23 cellular contexts compared by ENCODE assay signal in genomic region chr12:121217066-121217465, GRCh38. TPM values are rescaled to one million over a fixed set of nuclear protein-coding genes. Genes with fewer than 3 reads are reported as not detected.
DNase-seq lines count a peak whose midpoint lies in the region; ATAC-seq and TF ChIP-seq lines count a peak whose summit lies in the region.
"Had no signal": no experiment of that assay in that cellular context is flagged by ENCODE, and none has a peak within 500 bp of the region (broad histone marks: within the 10 kb centered on the region; RNA-seq: fewer than 3 reads in every experiment).

No MANE protein-coding gene starts in this region.

- H3K4me3 ChIP-seq in Peyer's patch: peak overlapping the region in 2 of 4 donors; percentile 20 to 24
- H3K4me3 ChIP-seq in vagina: no peak overlapping the region
- H3K4me3 ChIP-seq: BLaER1 treated with 17β-estradiol and CSF1 and Interleukin-3, amounts not matched to agents 10 nM and 100 nM; esophagus squamous epithelium; PC-9; right atrium auricular region; uterus had no signal

- peak overlapping the region; percentile 5 for H3K27ac Mint-ChIP-seq in activated CD4-positive, alpha-beta T cell treated with anti-CD3 and anti-CD28 coated beads, Interleukin-2, amount 10 ng/mL, durations not matched to agents 7 days and 5 days

- no peaks in the 10 kb centered on the region for H3K9me3 ChIP-seq in Peyer's patch
- H3K9me3 ChIP-seq in vagina: no peaks in the 10 kb centered on the region
- H3K9me3 ChIP-seq: BLaER1 treated with 17β-estradiol and CSF1 and Interleukin-3, amounts not matched to agents 10 nM and 100 nM; esophagus squamous epithelium; right atrium auricular region; uterus had no signal

- H3K27ac ChIP-seq in Peyer's patch: peak overlapping the region in 3 of 4 donors; percentile 72 to 95 (median 93)
- H3K27ac ChIP-seq in vagina: no peak overlapping the region
- H3K27ac ChIP-seq: esophagus squamous epithelium, PC-9, right atrium auricular region, uterus had no signal

- no peak for TF ChIP-seq CTCF in Peyer's patch (IDR thresholded peaks at IDR 0.05)
- TF ChIP-seq CTCF in vagina (IDR thresholded peaks at IDR 0.05): no peak

- H3K4me3 Mint-ChIP-seq in activated CD4-positive, alpha-beta T cell treated with anti-CD3 and anti-CD28 coated beads, Interleukin-2, amount 10 ng/mL, durations not matched to agents 7 days and 5 days: no peak overlapping the region
- H3K4me3 Mint-ChIP-seq: effector memory CD8-positive, alpha-beta T cell had no signal

- TF ChIP-seq POLR2A in Peyer's patch (IDR thresholded peaks at IDR 0.05) (peak in 1 of 2 donors; percentile 69), vagina (IDR thresholded peaks at IDR 0.05) (no peak)

- H3K4me1 ChIP-seq in Peyer's patch (peaks cover 0 to 45% (median 9%) of the 10 kb centered on the region in 4 donors), vagina (peaks cover 10% of the 10 kb centered on the region)

- H3K27me3 Mint-ChIP-seq in activated CD4-positive, alpha-beta T cell treated with anti-CD3 and anti-CD28 coated beads, Interleukin-2, amount 10 ng/mL, durations not matched to agents 7 days and 5 days: no peaks in the 10 kb centered on the region
- H3K27me3 Mint-ChIP-seq: effector memory CD8-positive, alpha-beta T cell had no signal

- H3K9me3 Mint-ChIP-seq in activated CD4-positive, alpha-beta T cell treated with anti-CD3 and anti-CD28 coated beads, Interleukin-2, amount 10 ng/mL, durations not matched to agents 7 days and 5 days: no peaks in the 10 kb centered on the region
- H3K9me3 Mint-ChIP-seq: activated naive CD4-positive, alpha-beta T cell treated with anti-CD3 and anti-CD28 coated beads, Interleukin-2, amount 50 U/mL, for 72 hours; effector memory CD8-positive, alpha-beta T cell had no signal

- intact Hi-C loops in vagina (cut with DNase I): no loop called here

- peaks cover 56% of the 10 kb centered on the region for H3K4me1 Mint-ChIP-seq in activated CD4-positive, alpha-beta T cell treated with anti-CD3 and anti-CD28 coated beads, Interleukin-2, amount 10 ng/mL, durations not matched to agents 7 days and 5 days

- CTCF ChIA-PET in activated CD4-positive, alpha-beta T cell treated with anti-CD3 and anti-CD28 coated beads, Interleukin-2, amount 10 ng/mL, durations not matched to agents 7 days and 5 days (lab: Charles Lee): interaction anchor here (2.2 kb wide), 1 partner anchor 23 kb away, joined by 5 read pairs; no protein-coding TSS in a partner anchor

- H3K36me3 ChIP-seq in Peyer's patch (peaks cover 0 to 19% (median 0%) of the 10 kb centered on the region in 3 donors), vagina (no peaks in the 10 kb centered on the region)
- H3K36me3 ChIP-seq: uterus had no signal

- peaks cover 57% of the 10 kb centered on the region for H3K36me3 Mint-ChIP-seq in activated CD4-positive, alpha-beta T cell treated with anti-CD3 and anti-CD28 coated beads, Interleukin-2, amount 10 ng/mL, durations not matched to agents 7 days and 5 days (ENCODE audit: low read depth)

- H3K27me3 ChIP-seq in Peyer's patch: no peaks in the 10 kb centered on the region
- H3K27me3 ChIP-seq in vagina: no peaks in the 10 kb centered on the region
- H3K27me3 ChIP-seq: BLaER1 treated with 17β-estradiol and CSF1 and Interleukin-3, amounts not matched to agents 10 nM and 100 nM; esophagus squamous epithelium; right atrium auricular region; uterus had no signal

- ATAC-seq in GM18519 (IDR thresholded peaks at IDR 0.05; ENCODE audit: low FRiP score, unreplicated experiment): no peak
- ATAC-seq: activated naive CD4-positive, alpha-beta T cell treated with anti-CD3 and anti-CD28 coated beads, Interleukin-2, amount 50 U/mL, for 72 hours; effector memory CD8-positive, alpha-beta T cell; left ventricle myocardium superior had no signal

- no peak for DNase-seq in activated CD4-positive, alpha-beta T cell treated with anti-CD3 and anti-CD28 coated beads, Interleukin-2, amount 10 ng/mL, durations not matched to agents 7 days and 5 days
- no peak for DNase-seq in activated CD4-positive, alpha-beta T cell treated with anti-CD3 and anti-CD28 coated beads for 4 hours
- peak in 2 of 3 donors; percentile 71 to 81 for DNase-seq in Peyer's patch
- peak; percentile 64 for DNase-seq in kidney tubule cell (ENCODE audit: low spot score)
- peak; percentile 70 for DNase-seq in renal cortical epithelial cell (ENCODE audit: low read depth)
- DNase-seq in NCI-H2107 (lab: John Stamatoyannopoulos, UW): no peak
- DNase-seq in vagina (ENCODE audit: extremely low spot score in 2 of 2): no peak
- DNase-seq: activated T-cell treated with anti-CD3 and anti-CD28 coated beads, Interleukin-2, amount 50 U/mL, for 1 hour; effector memory CD8-positive, alpha-beta T cell; esophagus squamous epithelium; GF-D8; left ventricle myocardium superior; NCI-H187 treated with DMSO at 0.1 percent for 48 hours; NCI-H2227 treated with DMSO at 0.1 percent for 48 hours; NCI-H748 treated with DMSO at 0.1 percent for 48 hours; occipital lobe; PC-9; SIG-M5; uterus had no signal

- POLR2A ChIA-PET in activated CD4-positive, alpha-beta T cell treated with anti-CD3 and anti-CD28 coated beads, Interleukin-2, amount 10 ng/mL, durations not matched to agents 7 days and 5 days (lab: Charles Lee): no interaction called here

RNA-seq across cellular contexts. Expression of gene P2RX4, which starts 7.1 kb away (rescaled TPM):
- total RNA-seq in activated CD4-positive, alpha-beta T cell treated with anti-CD3 and anti-CD28 coated beads, Interleukin-2, amount 10 ng/mL, durations not matched to agents 7 days and 5 days: 10 to 100 TPM; 52.7 to 56.2 TPM
- total RNA-seq in Peyer's patch (100 to 1,000 TPM in 3 of 4 donors, 10 to 100 TPM in 1; 42.9 to 248 (median 154) TPM), renal cortical epithelial cell (22.3 and 65.1 TPM in 2 replicates), vagina (26.5 TPM)

Comparison
In these comparisons a context has a peak if more than half of its experiments do, and no peak if none do; other contexts are left out.
1. DNase-seq: peak in Peyer's patch (2 of 3), kidney tubule cell (single experiment) and renal cortical epithelial cell (single experiment); none in activated CD4-positive, alpha-beta T cell treated with anti-CD3 and anti-CD28 coated beads, Interleukin-2, amount 10 ng/mL, durations not matched to agents 7 days and 5 days (single experiment), activated CD4-positive, alpha-beta T cell treated with anti-CD3 and anti-CD28 coated beads for 4 hours (0 of 2), NCI-H2107 (single experiment) and vagina (0 of 2).